In genomic region chr13:97385146-97385545, GRCh38 we compare ENCODE assay signal across 29 cellular contexts. TPM values are rescaled to one million over a fixed set of nuclear protein-coding genes. Genes with fewer than 3 reads are reported as not detected.
DNase-seq lines count a peak whose midpoint lies in the region; ATAC-seq and TF ChIP-seq lines count a peak whose summit lies in the region.
"Had no signal": no experiment of that assay in that cellular context is flagged by ENCODE, and none has a peak within 500 bp of the region (broad histone marks: within the 10 kb centered on the region; RNA-seq: fewer than 3 reads in every experiment).

No MANE protein-coding gene starts in this region.

- H3K4me1 ChIP-seq in left ventricle myocardium inferior (peaks cover 32% of the 10 kb centered on the region), right cardiac atrium (ENCODE audit: control insufficient read depth, insufficient read depth, low read length) (peaks cover 6% of the 10 kb centered on the region), upper lobe of left lung (peaks cover 7 to 27% (median 13%) of the 10 kb centered on the region in 4 donors)
- H3K4me1 ChIP-seq: A549 had no signal

- H3K36me3 ChIP-seq in left ventricle myocardium inferior (peaks cover 26% of the 10 kb centered on the region), MG63 (peaks cover 47% of the 10 kb centered on the region), upper lobe of left lung (peaks cover 0 to 38% (median 3%) of the 10 kb centered on the region in 4 donors)

- H3K27ac Mint-ChIP-seq in dendritic cell treated with granulocyte-macrophage colony-stimulating factor and Interleukin-4, amounts not matched to agents 40 ng/mL and 50 ng/mL, for 4 days: peak overlapping the region; percentile 99
- H3K27ac Mint-ChIP-seq: activated CD8-positive, alpha-beta memory T cell treated with anti-CD3 and anti-CD28 coated beads, Interleukin-2, amount 10 ng/mL, durations not matched to agents 7 days and 5 days; activated naive CD8-positive, alpha-beta T cell treated with anti-CD3 and anti-CD28 coated beads for 36 hours; GM23338; stimulated activated naive CD8-positive, alpha-beta T cell treated with anti-CD3 and anti-CD28 coated beads, Interleukin-15, amount 100 ng/mL, for 72 hours had no signal

- H3K27me3 Mint-ChIP-seq in dendritic cell treated with granulocyte-macrophage colony-stimulating factor and Interleukin-4, amounts not matched to agents 40 ng/mL and 50 ng/mL, for 4 days: no peaks in the 10 kb centered on the region
- H3K27me3 Mint-ChIP-seq: activated CD8-positive, alpha-beta memory T cell treated with anti-CD3 and anti-CD28 coated beads, Interleukin-2, amount 10 ng/mL, durations not matched to agents 7 days and 5 days; activated naive CD8-positive, alpha-beta T cell treated with anti-CD3 and anti-CD28 coated beads for 36 hours; stimulated activated naive CD8-positive, alpha-beta T cell treated with anti-CD3 and anti-CD28 coated beads, Interleukin-15, amount 100 ng/mL, for 72 hours had no signal

- H3K4me1 Mint-ChIP-seq in dendritic cell treated with granulocyte-macrophage colony-stimulating factor and Interleukin-4, amounts not matched to agents 40 ng/mL and 50 ng/mL, for 4 days (ENCODE audit: low read depth): peaks cover 75% of the 10 kb centered on the region
- H3K4me1 Mint-ChIP-seq: GM23338 had no signal

- H3K4me3 ChIP-seq in left ventricle myocardium inferior (no peak overlapping the region), right cardiac atrium (ENCODE audit: low read length) (no peak overlapping the region), MG63 (no peak overlapping the region), upper lobe of left lung (no peak overlapping the region)
- H3K4me3 ChIP-seq: A549, BLaER1, GM23338, hepatocyte, K562, smooth muscle cell had no signal

- no peak for TF ChIP-seq EP300 in upper lobe of left lung (IDR thresholded peaks at IDR 0.05)

- no peak overlapping the region for H3K4me3 Mint-ChIP-seq in dendritic cell treated with granulocyte-macrophage colony-stimulating factor and Interleukin-4, amounts not matched to agents 40 ng/mL and 50 ng/mL, for 4 days
- H3K4me3 Mint-ChIP-seq: activated CD8-positive, alpha-beta memory T cell treated with anti-CD3 and anti-CD28 coated beads, Interleukin-2, amount 10 ng/mL, durations not matched to agents 7 days and 5 days; activated naive CD8-positive, alpha-beta T cell treated with anti-CD3 and anti-CD28 coated beads for 36 hours; activated T-cell treated with anti-CD3 and anti-CD28 coated beads, Interleukin-2, amount 50 U/mL, for 4 hours; GM23338; stimulated activated naive CD8-positive, alpha-beta T cell treated with anti-CD3 and anti-CD28 coated beads, Interleukin-15, amount 100 ng/mL, for 72 hours had no signal

- intact Hi-C loops in left ventricle myocardium inferior (cut with micrococcal nuclease): no loop called here
- intact Hi-C loops in right cardiac atrium (cut with DNase I): no loop called here
- intact Hi-C loops in dendritic cell treated with granulocyte-macrophage colony-stimulating factor and Interleukin-4, amounts not matched to agents 40 ng/mL and 50 ng/mL, for 4 days (cut with micrococcal nuclease): no loop called here

- TF ChIP-seq CTCF in left ventricle myocardium inferior (IDR thresholded peaks at IDR 0.05; ENCODE audit: borderline replicate concordance): no peak
- TF ChIP-seq CTCF in upper lobe of left lung (IDR thresholded peaks at IDR 0.05): no peak

- no peaks in the 10 kb centered on the region for H3K9me3 Mint-ChIP-seq in dendritic cell treated with granulocyte-macrophage colony-stimulating factor and Interleukin-4, amounts not matched to agents 40 ng/mL and 50 ng/mL, for 4 days
- H3K9me3 Mint-ChIP-seq: activated naive CD8-positive, alpha-beta T cell treated with anti-CD3 and anti-CD28 coated beads for 36 hours; activated T-cell treated with anti-CD3 and anti-CD28 coated beads, Interleukin-2, amount 50 U/mL, for 4 hours; GM23338 had no signal

- TF ChIP-seq POLR2A in upper lobe of left lung (IDR thresholded peaks at IDR 0.05): no peak

- no peak for DNase-seq in left ventricle myocardium inferior
- no peak for DNase-seq in right cardiac atrium
- peak; percentile 17 for DNase-seq in MG63
- DNase-seq in upper lobe of left lung: peak in 1 of 2 donors; percentile 40
- DNase-seq in AG08396 (ENCODE audit: low spot score): no peak
- DNase-seq: activated CD4-positive, alpha-beta T cell treated with anti-CD3 and anti-CD28 coated beads, Interleukin-2, amount 50 U/mL, for 4 hours; activated CD8-positive, alpha-beta memory T cell treated with anti-CD3 and anti-CD28 coated beads, Interleukin-2, amount 10 ng/mL, durations not matched to agents 7 days and 5 days; activated gamma-delta T cell; activated naive CD8-positive, alpha-beta T cell treated with anti-CD3 and anti-CD28 coated beads for 36 hours; activated T-cell treated with anti-CD3 and anti-CD28 coated beads, Interleukin-2, amount 50 U/mL, for 4 hours; aorta; central memory CD4-positive, alpha-beta T cell; DMS153; GDM1; NCI-H1092 treated with DMSO at 0.1 percent for 48 hours; NCI-H187; NCI-H524 treated with DMSO at 0.1 percent for 48 hours; stimulated activated CD8-positive, alpha-beta memory T cell treated with anti-CD3 and anti-CD28 coated beads, Interleukin-4, amount 100 ng/mL, for 48 hours; stimulated activated naive CD8-positive, alpha-beta T cell treated with anti-CD3 and anti-CD28 coated beads, Interleukin-15, amount 100 ng/mL, for 72 hours; T-helper 2 cell had no signal

- peaks cover 25% of the 10 kb centered on the region for H3K36me3 Mint-ChIP-seq in dendritic cell treated with granulocyte-macrophage colony-stimulating factor and Interleukin-4, amounts not matched to agents 40 ng/mL and 50 ng/mL, for 4 days (ENCODE audit: low read depth)

- H3K27ac ChIP-seq in left ventricle myocardium inferior (replicated peaks) (peak overlapping the region; percentile 29), right cardiac atrium (ENCODE audit: low read length) (no peak overlapping the region), upper lobe of left lung (peak overlapping the region in 2 of 4 donors; percentile 30 to 46)
- H3K27ac ChIP-seq: A549, BLaER1, hepatocyte had no signal

- H3K9me3 ChIP-seq in left ventricle myocardium inferior (replicated peaks): no peaks in the 10 kb centered on the region
- H3K9me3 ChIP-seq in right cardiac atrium (ENCODE audit: control insufficient read depth, low read length): no peaks in the 10 kb centered on the region
- H3K9me3 ChIP-seq in MG63: no peaks in the 10 kb centered on the region
- no peaks in the 10 kb centered on the region for H3K9me3 ChIP-seq in upper lobe of left lung
- H3K9me3 ChIP-seq: A549, BLaER1 had no signal

- no peaks in the 10 kb centered on the region for H3K27me3 ChIP-seq in left ventricle myocardium inferior (ENCODE audit: low read depth)
- H3K27me3 ChIP-seq in right cardiac atrium (ENCODE audit: control insufficient read depth, insufficient read depth): no peaks in the 10 kb centered on the region
- H3K27me3 ChIP-seq in MG63: no peaks in the 10 kb centered on the region
- H3K27me3 ChIP-seq in upper lobe of left lung: no peaks in the 10 kb centered on the region
- H3K27me3 ChIP-seq: BLaER1, hepatocyte had no signal

- no peak for ATAC-seq in right cardiac atrium
- ATAC-seq in upper lobe of left lung (ENCODE audit: low FRiP score in 2 of 2): peak; percentile 12 to 45
- no peak for ATAC-seq in HG02610 (IDR thresholded peaks at IDR 0.05; ENCODE audit: unreplicated experiment)
- ATAC-seq in HG03025 (IDR thresholded peaks at IDR 0.05; ENCODE audit: low FRiP score, unreplicated experiment): no peak
- ATAC-seq: A549; activated CD8-positive, alpha-beta memory T cell treated with anti-CD3 and anti-CD28 coated beads, Interleukin-2, amount 10 ng/mL, durations not matched to agents 7 days and 5 days; activated T-cell treated with anti-CD3 and anti-CD28 coated beads, Interleukin-2, amount 50 U/mL, for 4 hours; GM23338; K562 had no signal

RNA-seq across cellular contexts. Expression of gene RAP2A, which starts 48.8 kb away (rescaled TPM):
- total RNA-seq in left ventricle myocardium inferior: 15.1 TPM
- 10 to 100 TPM; 16.0 to 19.6 (median 17.1) TPM for total RNA-seq in right cardiac atrium
- polyA plus RNA-seq in right cardiac atrium: 6.4 TPM
- total RNA-seq in MG63 (2014; rRNA removed; shearing (Covaris generic); ENCODE audit: low replicate concordance): 17.4 and 21.3 TPM in 2 replicates
- total RNA-seq in upper lobe of left lung: 10 to 100 TPM; 17.8 to 55.4 (median 31.5) TPM

Comparison
In these comparisons a context has a peak if more than half of its experiments do, and no peak if none do; other contexts are left out.
1. ATAC-seq: peak in upper lobe of left lung (2 of 2); none in right cardiac atrium (0 of 2), HG02610 (single experiment) and HG03025 (single experiment).